ENCODE assay signal across 8 cellular contexts in genomic region chr9:136439550-136440408, GRCh38.
DNase-seq lines count a peak whose midpoint lies in the region; ATAC-seq and TF ChIP-seq lines count a peak whose summit lies in the region.

Gene INPP5E (minus strand): TSS chr9:136439845. CDS start chr9:136439419, 426 bp downstream.

- in situ Hi-C loops in astrocyte of the spinal cord (cut with HindIII; ENCODE audit: low sequenced_read_pairs): no loop called here

- peak within 1 kb of the TSS; percentile 69 for H3K4me3 ChIP-seq in astrocyte of the spinal cord (ENCODE audit: low read depth, low read length)
- H3K4me3 ChIP-seq in skeletal muscle cell (ENCODE audit: low read depth, low read length): peak within 1 kb of the TSS; percentile 73

- ATAC-seq in GM21737 (IDR thresholded peaks at IDR 0.05; ENCODE audit: unreplicated experiment): peak; percentile 73

- TF ChIP-seq CTCF in astrocyte of the spinal cord (IDR thresholded peaks at IDR 0.05; ENCODE audit: low read depth, low read length): peak; percentile 59

- peak; percentile 53 for DNase-seq in GDM1 (lab: John Stamatoyannopoulos, UW)
- peak; percentile 68 for DNase-seq in LoVo (ENCODE audit: low spot score)
- peak; percentile 91 for DNase-seq in T-helper 9 cell
- peak; percentile 72 for DNase-seq in astrocyte of the spinal cord (ENCODE audit: low read depth, low spot score)
- peak; percentile 5 for DNase-seq in iPS DF 19.7 (ENCODE audit: low read depth, low spot score)
- DNase-seq in skeletal muscle cell (ENCODE audit: low read depth): peak; percentile 13
- no peak for DNase-seq in cortex of kidney (lab: John Stamatoyannopoulos, UW)
